20 cellular contexts compared by ENCODE assay signal in genomic region chr6:144447487-144447886, GRCh38.
DNase-seq lines count a peak whose midpoint lies in the region; ATAC-seq and TF ChIP-seq lines count a peak whose summit lies in the region.
"Had no signal": no experiment of that assay in that cellular context is flagged by ENCODE, and none has a peak within 500 bp of the region (broad histone marks: within the 10 kb centered on the region; RNA-seq: fewer than 3 reads in every experiment).

No MANE protein-coding gene starts in this region.

- no peak overlapping the region for H3K56ac ChIP-seq in IMR-90 (ENCODE audit: extremely low read depth, insufficient read depth, low read length)

- no peak overlapping the region for H3K23ac ChIP-seq in IMR-90 (ENCODE audit: low read depth, low read length)

- H2AK5ac ChIP-seq in IMR-90 (ENCODE audit: low read depth, low read length) = no peak overlapping the region

- H3K27me3 ChIP-seq in BJ (ENCODE audit: control insufficient read depth, insufficient read depth, low read length) = no peaks in the 10 kb centered on the region
- H3K27me3 ChIP-seq in IMR-90 (ENCODE audit: control insufficient read depth, insufficient read depth, low read length) = no peaks in the 10 kb centered on the region
- H3K27me3 ChIP-seq: cardiac muscle cell, gastrocnemius medialis, suprapubic skin had no signal

- dilution Hi-C loops in IMR-90 (cut with HindIII; ENCODE audit: low sequenced_read_pairs, unreplicated experiment) = no loop called here

- peaks cover 3% of the 10 kb centered on the region for H3K36me3 ChIP-seq in BJ (ENCODE audit: control insufficient read depth, insufficient read depth, low read length)
- peaks cover 8% of the 10 kb centered on the region; the same call in 1 of the 2 replicates for H3K36me3 ChIP-seq in IMR-90 (ENCODE audit: control insufficient read depth, insufficient read depth, low read length)

- no peak overlapping the region for H2BK20ac ChIP-seq in IMR-90 (ENCODE audit: low read depth, low read length)

- no peak overlapping the region for H2BK15ac ChIP-seq in IMR-90 (ENCODE audit: low read depth, low read length)

- no peaks in the 10 kb centered on the region for H3K4me1 ChIP-seq in IMR-90 (ENCODE audit: control insufficient read depth, insufficient read depth, low read length)
- H3K4me1 ChIP-seq: gastrocnemius medialis had no signal

- H3K14ac ChIP-seq in IMR-90 (replicated peaks; ENCODE audit: low read depth, low read length) = no peak overlapping the region

- CTCF ChIA-PET in BJ (lab: Yijun Ruan, JAX) = no interaction called here
- CTCF ChIA-PET in IMR-90 (lab: Yijun Ruan, JAX) = no interaction called here

- H3K4me2 ChIP-seq in IMR-90 (ENCODE audit: low read depth, low read length) = no peak overlapping the region

- no peak overlapping the region for H3K4ac ChIP-seq in IMR-90 (ENCODE audit: low read depth, low read length)

- ATAC-seq in IMR-90 (ENCODE audit: low read depth) = no peak
- ATAC-seq: activated CD4-positive, CD25-positive, alpha-beta regulatory T cell treated with anti-CD3 and anti-CD28 coated beads, Interleukin-2, amount 50 U/mL, for 24 hours; gastrocnemius medialis had no signal

- TF ChIP-seq RAD21 in IMR-90 (IDR thresholded peaks at IDR 0.05; ENCODE audit: low read length) = no peak

- no peaks in the 10 kb centered on the region for H4K20me1 ChIP-seq in IMR-90 (ENCODE audit: insufficient read depth, low read length)

- no peak overlapping the region for H3K18ac ChIP-seq in IMR-90 (ENCODE audit: low read depth, low read length)

- H3K9me1 ChIP-seq in IMR-90 (ENCODE audit: insufficient read depth, low read length) = peaks cover 2% of the 10 kb centered on the region; the same call in 1 of the 2 replicates

- no TSS peak for BruUV-seq in IMR-90 (replicated peaks; lab: Mats Ljungman, UMichigan)

- no peak overlapping the region for H3K27ac ChIP-seq in IMR-90 (ENCODE audit: insufficient read depth, low read length)
- H3K27ac ChIP-seq: cardiac muscle cell, gastrocnemius medialis, suprapubic skin had no signal

- POLR2A ChIA-PET in BJ (lab: Charles Lee) = no interaction called here
- POLR2A ChIA-PET in IMR-90 (lab: Charles Lee; ENCODE audit: unreplicated experiment) = no interaction called here

- no peak overlapping the region for H3K9ac ChIP-seq in IMR-90 (ENCODE audit: low read depth, low read length)

- H2BK5ac ChIP-seq in IMR-90 (ENCODE audit: low read depth, low read length, poor library complexity, severe bottlenecking) = peak overlapping the region; percentile 38

- no peak overlapping the region for H2AK9ac ChIP-seq in IMR-90 (replicated peaks; ENCODE audit: low read depth, low read length, poor library complexity)

- H2AFZ ChIP-seq in IMR-90 (replicated peaks; ENCODE audit: low read length, poor library complexity) = no peak overlapping the region

- TF ChIP-seq POLR2A in IMR-90 (IDR thresholded peaks at IDR 0.05; ENCODE audit: low read depth, low read length) = no peak

- H2BK120ac ChIP-seq in IMR-90 (ENCODE audit: low read depth, low read length) = no peak overlapping the region

- H4K5ac ChIP-seq in IMR-90 (ENCODE audit: low read depth, low read length) = no peak overlapping the region

- no peak for TF ChIP-seq CTCF in BJ (IDR thresholded peaks at IDR 0.05; ENCODE audit: insufficient read depth, low read depth, low read length)
- TF ChIP-seq CTCF in IMR-90 (conservative IDR thresholded peaks at IDR 0.05; ENCODE audit: low read depth, low read length) = no peak
- no peak for TF ChIP-seq CTCF in astrocyte of the spinal cord (IDR thresholded peaks at IDR 0.05; ENCODE audit: low read depth, low read length)

- intact Hi-C loops in IMR-90 (cut with micrococcal nuclease) = no loop called here

- 40% methylated on average over 1 of the region's 1 CpG; no CpG with 5 or more reads in 1 of the 2 experiments for WGBS in IMR-90 (ENCODE audit: extremely low coverage in 2 of 2, insufficient read length in 1 of 2), 2 experiments

- DNase-seq in BJ (ENCODE audit: low read depth) = peak; percentile 20
- DNase-seq in IMR-90 = peak; percentile 64
- peak; percentile 8 for DNase-seq in astrocyte of the spinal cord (ENCODE audit: low read depth, low spot score)
- peak; percentile 11 for DNase-seq in kidney glomerular epithelial cell (lab: John Stamatoyannopoulos, UW)
- DNase-seq in HT-29 (ENCODE audit: low spot score) = no peak
- DNase-seq in G401 (ENCODE audit: low spot score) = no peak
- no peak for DNase-seq in pons (ENCODE audit: low spot score)
- DNase-seq in NCI-H1417 (lab: John Stamatoyannopoulos, UW) = no peak
- DNase-seq: activated CD8-positive, alpha-beta memory T cell treated with anti-CD3 and anti-CD28 coated beads, Interleukin-2, amount 50 U/mL, for 4 hours; activated naive CD4-positive, alpha-beta T cell treated with anti-CD3 and anti-CD28 coated beads, Interleukin-2, amount 10 ng/mL, durations not matched to agents 7 days and 5 days; DMS 273 treated with DMSO at 0.1 percent for 48 hours; effector memory CD4-positive, alpha-beta T cell; gastrocnemius medialis; NCI-H2081; nephron progenitor cell; SHP77; T-helper 2 cell had no signal

- no peak overlapping the region for H4K91ac ChIP-seq in IMR-90 (ENCODE audit: insufficient read depth, low read depth, low read length)

- in situ Hi-C loops in IMR-90 (cut with MboI; ENCODE audit: low sequenced_read_pairs) = no loop called here
- in situ Hi-C loops in astrocyte of the spinal cord (cut with HindIII; ENCODE audit: low sequenced_read_pairs) = no loop called here
- in situ Hi-C loops in G401 (cut with HindIII; ENCODE audit: low sequenced_read_pairs) = no loop called here

- no peaks in the 10 kb centered on the region for H3K9me3 ChIP-seq in IMR-90 (ENCODE audit: control insufficient read depth, insufficient read depth, low read length)
- H3K9me3 ChIP-seq: gastrocnemius medialis, suprapubic skin had no signal

- no peak overlapping the region for H4K8ac ChIP-seq in IMR-90 (ENCODE audit: low read depth in 2 of 2, low read length in 2 of 2)

- H3K4me3 ChIP-seq in BJ (ENCODE audit: low read depth, low read length) = no peak overlapping the region
- no peak overlapping the region for H3K4me3 ChIP-seq in IMR-90 (ENCODE audit: insufficient read depth, low read depth, low read length)
- H3K4me3 ChIP-seq in astrocyte of the spinal cord (ENCODE audit: low read depth, low read length) = no peak overlapping the region
- H3K4me3 ChIP-seq: cardiac muscle cell, gastrocnemius medialis, suprapubic skin had no signal

- H3K79me1 ChIP-seq in IMR-90 (ENCODE audit: low read depth in 1 of 2, low read length in 2 of 2) = no peaks in the 10 kb centered on the region; a peak in 1 of 4 replicates

TF ChIP-seq in IMR-90, 13 proteins besides CTCF, POLR2A, EP300 and RAD21:
- TF ChIP-seq SMC3 (IDR thresholded peaks at IDR 0.05; ENCODE audit: low read depth, low read length) = no peak
- TF ChIP-seq, protein P1, sequence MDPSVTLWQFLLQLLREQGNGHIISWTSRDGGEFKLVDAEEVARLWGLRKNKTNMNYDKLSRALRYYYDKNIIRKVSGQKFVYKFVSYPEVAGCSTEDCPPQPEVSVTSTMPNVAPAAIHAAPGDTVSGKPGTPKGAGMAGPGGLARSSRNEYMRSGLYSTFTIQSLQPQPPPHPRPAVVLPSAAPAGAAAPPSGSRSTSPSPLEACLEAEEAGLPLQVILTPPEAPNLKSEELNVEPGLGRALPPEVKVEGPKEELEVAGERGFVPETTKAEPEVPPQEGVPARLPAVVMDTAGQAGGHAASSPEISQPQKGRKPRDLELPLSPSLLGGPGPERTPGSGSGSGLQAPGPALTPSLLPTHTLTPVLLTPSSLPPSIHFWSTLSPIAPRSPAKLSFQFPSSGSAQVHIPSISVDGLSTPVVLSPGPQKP (IDR thresholded peaks at IDR 0.05; ENCODE audit: borderline replicate concordance, low read depth, low read length) = no peak
- TF ChIP-seq, protein P2, sequence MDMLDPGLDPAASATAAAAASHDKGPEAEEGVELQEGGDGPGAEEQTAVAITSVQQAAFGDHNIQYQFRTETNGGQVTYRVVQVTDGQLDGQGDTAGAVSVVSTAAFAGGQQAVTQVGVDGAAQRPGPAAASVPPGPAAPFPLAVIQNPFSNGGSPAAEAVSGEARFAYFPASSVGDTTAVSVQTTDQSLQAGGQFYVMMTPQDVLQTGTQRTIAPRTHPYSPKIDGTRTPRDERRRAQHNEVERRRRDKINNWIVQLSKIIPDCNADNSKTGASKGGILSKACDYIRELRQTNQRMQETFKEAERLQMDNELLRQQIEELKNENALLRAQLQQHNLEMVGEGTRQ (IDR thresholded peaks at IDR 0.05; ENCODE audit: low read depth, low read length) = no peak
- TF ChIP-seq RFX5 (IDR thresholded peaks at IDR 0.05; ENCODE audit: low read depth, low read length) = no peak
- no peak for TF ChIP-seq NFE2L2 (IDR thresholded peaks at IDR 0.05; ENCODE audit: low read depth, low read length)
- no peak for TF ChIP-seq MXI1 (IDR thresholded peaks at IDR 0.05; ENCODE audit: borderline replicate concordance, low read depth, low read length)
- TF ChIP-seq BHLHE40 (IDR thresholded peaks at IDR 0.05; ENCODE audit: low read depth, low read length) = no peak
- TF ChIP-seq MAZ (IDR thresholded peaks at IDR 0.05; ENCODE audit: borderline replicate concordance, low read depth, low read length) = no peak
- no peak for TF ChIP-seq MAFK (IDR thresholded peaks at IDR 0.05; ENCODE audit: low read depth, low read length)
- TF ChIP-seq CEBPB (IDR thresholded peaks at IDR 0.05; ENCODE audit: low read depth, low read length) = no peak
- no peak for TF ChIP-seq CHD1 (IDR thresholded peaks at IDR 0.05; ENCODE audit: low read depth, low read length)
- TF ChIP-seq RCOR1 (IDR thresholded peaks at IDR 0.05; ENCODE audit: insufficient replicate concordance, low read length) = no peak
- TF ChIP-seq FOS (IDR thresholded peaks at IDR 0.05; ENCODE audit: low read depth, low read length) = no peak

Comparison
In these comparisons a context has a peak if more than half of its experiments do, and no peak if none do; other contexts are left out.
1. DNase-seq: peak in BJ (single experiment), IMR-90 (single experiment), astrocyte of the spinal cord (single experiment) and kidney glomerular epithelial cell (single experiment); none in HT-29 (single experiment), G401 (single experiment), pons (single experiment) and NCI-H1417 (0 of 3).